ENCODE assay signal across 11 cellular contexts in genomic region chr4:68359508-68359907, GRCh38. TPM values are rescaled to one million over a fixed set of nuclear protein-coding genes. Genes with fewer than 3 reads are reported as not detected.
A peak's percentile ranks its signal among the peaks of the same experiment; 100 is the strongest.
DNase-seq lines count a peak whose midpoint lies in the region; ATAC-seq and TF ChIP-seq lines count a peak whose summit lies in the region.
"Had no signal": no experiment of that assay in that cellular context is flagged by ENCODE, and none has a peak within 500 bp of the region (broad histone marks: within the 10 kb centered on the region; RNA-seq: fewer than 3 reads in every experiment).

No MANE protein-coding gene starts in this region.

- H3K36me3 ChIP-seq in CD8-positive, alpha-beta memory T cell (ENCODE audit: insufficient read depth, low read length), result no peaks in the 10 kb centered on the region
- H3K36me3 ChIP-seq: uterus had no signal

- H3K9me3 Mint-ChIP-seq in CD8-positive, alpha-beta memory T cell, result no peaks in the 10 kb centered on the region
- H3K9me3 Mint-ChIP-seq in activated CD8-positive, alpha-beta T cell treated with anti-CD3 and anti-CD28 coated beads for 36 hours, result no peaks in the 10 kb centered on the region

- peaks cover 0 to 5% (median 0%) of the 10 kb centered on the region in 3 donors for H3K36me3 Mint-ChIP-seq in CD8-positive, alpha-beta memory T cell
- H3K36me3 Mint-ChIP-seq in activated CD8-positive, alpha-beta T cell treated with anti-CD3 and anti-CD28 coated beads for 36 hours (ENCODE audit: low read depth), result no peaks in the 10 kb centered on the region

- no peaks in the 10 kb centered on the region for H3K27me3 ChIP-seq in CD8-positive, alpha-beta memory T cell (ENCODE audit: insufficient read depth, low read length, poor library complexity, severe bottlenecking)
- H3K27me3 ChIP-seq: uterus had no signal

- POLR2A ChIA-PET in CD8-positive, alpha-beta memory T cell (lab: Charles Lee), result no interaction called here
- POLR2A ChIA-PET in activated CD8-positive, alpha-beta T cell treated with anti-CD3 and anti-CD28 coated beads for 36 hours (lab: Charles Lee), result no interaction called here

- peak overlapping the region in 4 of 7 donors; percentile 9 to 43 (median 40) for H3K4me3 Mint-ChIP-seq in CD8-positive, alpha-beta memory T cell
- no peak overlapping the region for H3K4me3 Mint-ChIP-seq in activated CD8-positive, alpha-beta T cell treated with anti-CD3 and anti-CD28 coated beads for 36 hours

- H3K4me1 Mint-ChIP-seq in CD8-positive, alpha-beta memory T cell, result peaks cover 6 to 12% (median 6%) of the 10 kb centered on the region in 3 donors
- H3K4me1 Mint-ChIP-seq in activated CD8-positive, alpha-beta T cell treated with anti-CD3 and anti-CD28 coated beads for 36 hours (ENCODE audit: low read depth), result peaks cover 9% of the 10 kb centered on the region

- no peaks in the 10 kb centered on the region for H3K9me3 ChIP-seq in CD8-positive, alpha-beta memory T cell (ENCODE audit: low read length)
- H3K9me3 ChIP-seq: uterus had no signal

- peaks cover 2 to 13% of the 10 kb centered on the region in 2 donors for H3K27me3 Mint-ChIP-seq in CD8-positive, alpha-beta memory T cell
- H3K27me3 Mint-ChIP-seq in activated CD8-positive, alpha-beta T cell treated with anti-CD3 and anti-CD28 coated beads for 36 hours, result peaks cover 4% of the 10 kb centered on the region

- H3K27ac Mint-ChIP-seq in CD8-positive, alpha-beta memory T cell, result peak overlapping the region in 6 of 8 donors; percentile 28 to 76 (median 44)
- H3K27ac Mint-ChIP-seq in activated CD8-positive, alpha-beta T cell treated with anti-CD3 and anti-CD28 coated beads for 36 hours, result peak overlapping the region; percentile 36

- CTCF ChIA-PET in CD8-positive, alpha-beta memory T cell (lab: Charles Lee), result interaction anchor here (1.0 to 1.4 kb wide), 2 partner anchors 16 to 17 kb away, joined by 3 read pairs; no protein-coding TSS in a partner anchor
- CTCF ChIA-PET in activated CD8-positive, alpha-beta T cell treated with anti-CD3 and anti-CD28 coated beads for 36 hours (lab: Charles Lee), result no interaction called here

- DNase-seq in CD8-positive, alpha-beta memory T cell, result no peak
- no peak for DNase-seq in activated CD8-positive, alpha-beta T cell treated with anti-CD3 and anti-CD28 coated beads for 36 hours
- DNase-seq in RPMI8226 (no peak), GM19240 (ENCODE audit: insufficient read length, low spot score) (no peak), KG1 (lab: John Stamatoyannopoulos, UW) (no peak), NK-92 (lab: John Stamatoyannopoulos, UW; ENCODE audit: unreplicated experiment) (no peak)
- DNase-seq: erythroblast; stimulated activated CD4-positive, alpha-beta T cell treated with anti-CD3 and anti-CD28 coated beads, Interleukin-1b, Interleukin-23, amount 100 ng/mL, for 48 hours; uterus had no signal

- H3K4me1 ChIP-seq in CD8-positive, alpha-beta memory T cell (ENCODE audit: insufficient read depth, low read length), result no peaks in the 10 kb centered on the region
- H3K4me1 ChIP-seq: uterus had no signal

- H3K27ac ChIP-seq in CD8-positive, alpha-beta memory T cell (ENCODE audit: low read depth, low read length), result no peak overlapping the region
- H3K27ac ChIP-seq: uterus had no signal

- H3K4me3 ChIP-seq in CD8-positive, alpha-beta memory T cell (ENCODE audit: low read length), result no peak overlapping the region
- H3K4me3 ChIP-seq: uterus had no signal

- intact Hi-C loops in activated CD8-positive, alpha-beta T cell treated with anti-CD3 and anti-CD28 coated beads for 36 hours (cut with micrococcal nuclease), result no loop called here

- ATAC-seq in GM19438 (IDR thresholded peaks at IDR 0.05; ENCODE audit: low read depth, unreplicated experiment) (peak; percentile 80), HG03045 (IDR thresholded peaks at IDR 0.05; ENCODE audit: unreplicated experiment) (peak; percentile 92)
- ATAC-seq in activated CD8-positive, alpha-beta T cell treated with anti-CD3 and anti-CD28 coated beads for 36 hours, result peak; percentile 89

- TF ChIP-seq CTCF in activated CD8-positive, alpha-beta T cell treated with anti-CD3 and anti-CD28 coated beads for 36 hours (IDR thresholded peaks at IDR 0.05), result no peak

RNA-seq across cellular contexts. Expression of gene YTHDC1, which starts 9.6 kb away (rescaled TPM):
- 10 to 100 TPM; 85.2 to 86.5 TPM for total RNA-seq in CD8-positive, alpha-beta memory T cell
- 42.2 TPM for polyA plus RNA-seq in CD8-positive, alpha-beta memory T cell
- 10 to 100 TPM; 74.7 to 75.4 TPM for total RNA-seq in activated CD8-positive, alpha-beta T cell treated with anti-CD3 and anti-CD28 coated beads for 36 hours
